In the genomic region with DNA sequence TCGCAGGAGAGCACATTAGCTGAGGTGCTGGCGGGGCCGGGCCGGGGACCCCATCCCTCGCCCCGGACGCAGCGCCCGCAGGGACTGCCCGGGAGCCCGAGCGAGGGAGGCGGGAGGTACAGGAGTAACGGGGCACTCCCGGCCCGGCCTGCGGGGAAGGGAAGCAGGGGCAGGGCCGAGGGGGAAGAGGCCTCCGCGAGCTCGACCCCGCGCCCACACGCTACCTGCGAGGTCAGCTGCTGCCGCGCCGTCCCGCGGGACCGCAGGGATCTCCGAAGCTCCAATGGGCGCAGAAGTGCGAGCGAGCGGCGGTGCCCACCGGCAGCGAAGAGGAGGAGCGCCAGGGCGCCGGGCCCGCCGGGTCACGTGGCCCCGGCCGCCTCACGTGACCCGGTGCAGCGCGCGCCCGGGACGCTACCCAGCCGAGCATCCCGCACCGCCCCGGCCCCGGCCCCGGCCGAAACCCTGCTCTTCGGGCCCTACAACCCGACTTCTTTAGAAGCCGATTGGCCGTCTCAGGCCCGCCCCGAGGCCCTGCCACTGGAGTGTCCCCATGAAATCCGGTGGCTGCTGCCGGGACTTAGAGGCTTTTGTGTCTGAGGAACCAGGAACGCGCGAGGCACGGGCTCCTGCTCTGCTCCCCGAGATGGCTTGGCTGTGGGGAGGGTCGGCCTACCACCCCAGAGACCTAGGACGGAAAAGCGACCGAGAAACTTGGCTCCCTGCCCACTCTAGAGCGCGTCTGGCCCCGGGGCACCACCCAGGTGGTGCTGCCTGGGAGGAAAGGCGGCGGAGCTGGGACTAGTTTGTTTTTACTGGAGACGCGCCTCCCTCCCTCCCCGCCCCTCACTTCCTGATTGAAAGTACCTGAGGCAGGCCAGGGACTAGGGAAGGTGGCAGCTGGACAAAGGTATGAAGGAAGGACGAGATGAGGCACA, we compare ENCODE assay signal across 8 cellular contexts. TPM values are rescaled to one million over a fixed set of nuclear protein-coding genes. Genes with fewer than 3 reads are reported as not detected.
A peak's percentile ranks its signal among the peaks of the same experiment; 100 is the strongest.
DNase-seq lines count a peak whose midpoint lies in the region; ATAC-seq lines count a peak whose summit lies in the region.

A gene (minus strand): TSS at position 339 of the 938 bp plus-strand sequence. CDS start 18,279 bp downstream, outside the sequence.

- H3K9me3 ChIP-seq in iPS-18c (ENCODE audit: control insufficient read depth, insufficient read depth, low read length) (no peaks in the 10 kb centered on the region), skeletal muscle satellite cell (replicated peaks; ENCODE audit: low read length) (no peaks in the 10 kb centered on the region)

- H3K4me3 ChIP-seq in iPS-18c (ENCODE audit: insufficient read depth, low read depth, low read length) (peak within 1 kb of the TSS; percentile 94), skeletal muscle satellite cell (ENCODE audit: low read length) (peak within 1 kb of the TSS; percentile 97)

- H3K27me3 ChIP-seq in skeletal muscle satellite cell (ENCODE audit: control insufficient read depth, insufficient read depth, low read length) = no peaks in the 10 kb centered on the region

- H3K9ac ChIP-seq in skeletal muscle satellite cell (ENCODE audit: low read depth, low read length) = peak within 1 kb of the TSS; percentile 93

- in situ Hi-C loops in T47D (cut with HindIII; ENCODE audit: low pct_unique_long_range_greater_than_20kb, low sequenced_read_pairs) = no loop called here

- DNase-seq in NCI-H1417 (lab: John Stamatoyannopoulos, UW) (peak; percentile 70 to 90 (median 88)), NCI-H1417 treated with DMSO at 0.1 percent for 48 hours (lab: John Stamatoyannopoulos, UW) (no peak), NCI-H1694 treated with DMSO at 0.1 percent for 48 hours (lab: John Stamatoyannopoulos, UW) (peak; percentile 44), UCSD-AML1 (lab: John Stamatoyannopoulos, UW; ENCODE audit: unreplicated experiment) (peak; percentile 78), T47D (ENCODE audit: low read depth in 1 of 2, low spot score in 1 of 2) (peak; percentile 70 to 81)

- H3K36me3 ChIP-seq in skeletal muscle satellite cell (ENCODE audit: insufficient read depth, low read length) = no peaks in the 10 kb centered on the region

- ATAC-seq in HG02763 (IDR thresholded peaks at IDR 0.05; ENCODE audit: unreplicated experiment) = peak; percentile 91

- peaks cover 23% of the 10 kb centered on the region for H3K4me1 ChIP-seq in skeletal muscle satellite cell (ENCODE audit: control insufficient read depth, insufficient read depth, low read length)

- H3K4me2 ChIP-seq in skeletal muscle satellite cell (ENCODE audit: low read length) = peak within 1 kb of the TSS; percentile 99

RNA-seq across cellular contexts. Expression of the gene that starts here (rescaled TPM):
- 10.9 and 15.5 TPM in 2 replicates for total RNA-seq in skeletal muscle satellite cell (2012; rRNA removed)
